Comparison of ENCODE assay signal across 24 cellular contexts in genomic region chr6:7473805-7474329, GRCh38.
DNase-seq lines count a peak whose midpoint lies in the region; ATAC-seq, FAIRE-seq and TF ChIP-seq lines count a peak whose summit lies in the region.
"Had no signal": no experiment of that assay in that cellular context is flagged by ENCODE, and none has a peak within 500 bp of the region (broad histone marks: within the 10 kb centered on the region; RNA-seq: fewer than 3 reads in every experiment).

No MANE protein-coding gene starts in this region.

- H3K4me1 Mint-ChIP-seq in endothelial cell (ENCODE audit: unreplicated experiment), result no peaks in the 10 kb centered on the region
- no peaks in the 10 kb centered on the region for H3K4me1 Mint-ChIP-seq in activated naive CD8-positive, alpha-beta T cell treated with anti-CD3 and anti-CD28 coated beads, Interleukin-2, amount 50 U/mL, for 24 hours
- H3K4me1 Mint-ChIP-seq: CD4-positive, CD25-positive, alpha-beta regulatory T cell had no signal

- H3K36me3 Mint-ChIP-seq in endothelial cell (ENCODE audit: low read depth, unreplicated experiment), result no peaks in the 10 kb centered on the region
- H3K36me3 Mint-ChIP-seq in activated naive CD8-positive, alpha-beta T cell treated with anti-CD3 and anti-CD28 coated beads, Interleukin-2, amount 50 U/mL, for 24 hours (ENCODE audit: low read depth), result no peaks in the 10 kb centered on the region
- H3K36me3 Mint-ChIP-seq: CD4-positive, CD25-positive, alpha-beta regulatory T cell had no signal

- TF ChIP-seq EP300 in HepG2 (IDR thresholded peaks at IDR 0.05; ENCODE audit: low read depth in 2 of 2, low read length in 2 of 2) (no peak), HepG2 (CRISPR knock-in tag; IDR thresholded peaks at IDR 0.05; ENCODE audit: borderline replicate concordance) (no peak)

- H3K4me3 ChIP-seq in HepG2 (replicated peaks in 1 of 3; ENCODE audit: insufficient read depth in 1 of 3, low read depth in 2 of 3, low read length in 3 of 3), result no peak overlapping the region
- no peak overlapping the region for H3K4me3 ChIP-seq in right lobe of liver
- H3K4me3 ChIP-seq: HAP-1, PC-9 had no signal

- in situ Hi-C loops in HepG2 (cut with HindIII; ENCODE audit: extremely low pct_ligation_motif_present, low pct_unique_long_range_greater_than_20kb), result no loop called here

- TF ChIP-seq CTCF in HepG2 (CRISPR knock-in tag; IDR thresholded peaks at IDR 0.05) (no peak), right lobe of liver (IDR thresholded peaks at IDR 0.05) (no peak), endothelial cell (IDR thresholded peaks at IDR 0.05; ENCODE audit: unreplicated experiment) (no peak)

- no peaks in the 10 kb centered on the region for H4K20me1 ChIP-seq in HepG2 (ENCODE audit: insufficient read depth, low read length)

- no peak overlapping the region for H2AFZ ChIP-seq in HepG2 (ENCODE audit: low read length)
- H2AFZ ChIP-seq: PC-9 had no signal

- TF ChIP-seq POLR2A in HepG2 (IDR thresholded peaks at IDR 0.05; ENCODE audit: insufficient read depth in 1 of 2, low read depth in 2 of 2, low read length in 2 of 2), result no peak
- TF ChIP-seq POLR2A in right lobe of liver (IDR thresholded peaks at IDR 0.05), result no peak

- peak overlapping the region; percentile 16 for H3K27ac Mint-ChIP-seq in endothelial cell (ENCODE audit: unreplicated experiment)
- no peak overlapping the region for H3K27ac Mint-ChIP-seq in activated naive CD8-positive, alpha-beta T cell treated with anti-CD3 and anti-CD28 coated beads, Interleukin-2, amount 50 U/mL, for 24 hours
- H3K27ac Mint-ChIP-seq: CD4-positive, CD25-positive, alpha-beta regulatory T cell had no signal

- TF ChIP-seq RAD21 in HepG2 (CRISPR knock-in tag; IDR thresholded peaks at IDR 0.05), result no peak

- DNase-seq in HepG2 (ENCODE audit: low spot score), result peak; percentile 25
- no peak for DNase-seq in right lobe of liver
- peak; percentile 34 for DNase-seq in NCI-H69 (lab: John Stamatoyannopoulos, UW)
- no peak for DNase-seq in endothelial cell (ENCODE audit: low spot score)
- no peak for DNase-seq in activated naive CD8-positive, alpha-beta T cell treated with anti-CD3 and anti-CD28 coated beads, Interleukin-2, amount 50 U/mL, for 24 hours
- DNase-seq in NCI-H82 (lab: John Stamatoyannopoulos, UW), result no peak
- DNase-seq: CD4-positive, CD25-positive, alpha-beta regulatory T cell; COR-L47; DMS 273 treated with DMSO at 0.1 percent for 48 hours; DMS79 treated with DMSO at 0.1 percent for 48 hours; IMR-90; NCI-H1048; NCI-H1417 treated with DMSO at 0.1 percent for 48 hours; NCI-H1930; NCI-H446; NCI-H526; PC-9; RPMI8226; SHP77 treated with DMSO at 0.1 percent for 48 hours; T-helper 1 cell had no signal

- H3K9me3 ChIP-seq in HepG2 (ENCODE audit: low read length), result no peaks in the 10 kb centered on the region
- no peaks in the 10 kb centered on the region for H3K9me3 ChIP-seq in right lobe of liver
- H3K9me3 ChIP-seq: HAP-1 had no signal

- H3K4me2 ChIP-seq in HepG2 (ENCODE audit: low read depth, low read length), result peak overlapping the region; percentile 33
- H3K4me2 ChIP-seq: PC-9 had no signal

- POLR2A ChIA-PET in HepG2 (lab: Yijun Ruan, JAX), result interaction anchor here (1.2 kb wide), 1 partner anchor 67 kb away, joined by 6 read pairs; the partner anchor contains the start of gene DSP

- H3K9me3 Mint-ChIP-seq in endothelial cell (ENCODE audit: unreplicated experiment), result no peaks in the 10 kb centered on the region
- H3K9me3 Mint-ChIP-seq in activated naive CD8-positive, alpha-beta T cell treated with anti-CD3 and anti-CD28 coated beads, Interleukin-2, amount 50 U/mL, for 24 hours, result no peaks in the 10 kb centered on the region

- H3K27me3 ChIP-seq in HepG2 (ENCODE audit: control insufficient read depth in 1 of 2, insufficient read depth in 2 of 2, low read length in 2 of 2), result peaks cover 0 to 3% of the 10 kb centered on the region in 2 experiments; a peak in 1 of 5 replicates
- H3K27me3 ChIP-seq in right lobe of liver, result no peaks in the 10 kb centered on the region

- H3K4me1 ChIP-seq in HepG2 (ENCODE audit: insufficient read depth, low read length) (peaks cover 17% of the 10 kb centered on the region), right lobe of liver (no peaks in the 10 kb centered on the region)
- H3K4me1 ChIP-seq: HAP-1 had no signal

- H3K79me2 ChIP-seq in HepG2 (ENCODE audit: insufficient read depth, low read length), result no peaks in the 10 kb centered on the region

- WGBS in HepG2 (ENCODE audit: low lambda C conversion rate), result 18% methylated on average over 5 of the region's 5 CpGs
- 85% methylated on average over 4 of the region's 5 CpGs for WGBS in right lobe of liver (ENCODE audit: insufficient coverage, low coverage, low lambda C conversion rate, missing lambda C conversion rate)

- H3K27ac ChIP-seq in HepG2 (ENCODE audit: extremely low read length, insufficient read depth, low read length) (no peak overlapping the region), right lobe of liver (no peak overlapping the region)
- H3K27ac ChIP-seq: PC-9 had no signal

- no TSS peak for BruUV-seq in HepG2 (replicated peaks; lab: Mats Ljungman, UMichigan)

- no peak overlapping the region for H3K9ac ChIP-seq in HepG2 (ENCODE audit: insufficient read depth, low read depth, low read length)

- H3K36me3 ChIP-seq in HepG2 (replicated peaks in 1 of 2; ENCODE audit: control insufficient read depth in 1 of 2, insufficient read depth in 2 of 2, low read length in 2 of 2), result no peaks in the 10 kb centered on the region
- no peaks in the 10 kb centered on the region for H3K36me3 ChIP-seq in right lobe of liver
- H3K36me3 ChIP-seq: HAP-1 had no signal

- H3K4me3 Mint-ChIP-seq in endothelial cell (ENCODE audit: unreplicated experiment), result no peak overlapping the region
- no peak overlapping the region for H3K4me3 Mint-ChIP-seq in activated naive CD8-positive, alpha-beta T cell treated with anti-CD3 and anti-CD28 coated beads, Interleukin-2, amount 50 U/mL, for 24 hours
- H3K4me3 Mint-ChIP-seq: CD4-positive, CD25-positive, alpha-beta regulatory T cell had no signal

- CTCF ChIA-PET in HepG2 (lab: Yijun Ruan, JAX; ENCODE audit: low intra/inter-chr PET ratio, low total read pairs), result no interaction called here

- FAIRE-seq in HepG2 (lab: Jason Lieb, UNC), result no peak
- FAIRE-seq: HTR-8/SVneo had no signal

- intact Hi-C loops in HepG2 (cut with micrococcal nuclease; ENCODE audit: unreplicated experiment) (no loop called here), right lobe of liver (cut with DNase I) (no loop called here)

- ATAC-seq in HepG2, result peak; percentile 87
- no peak for ATAC-seq in right lobe of liver
- ATAC-seq in activated naive CD8-positive, alpha-beta T cell treated with anti-CD3 and anti-CD28 coated beads, Interleukin-2, amount 50 U/mL, for 24 hours, result no peak
- ATAC-seq in HG03342 (IDR thresholded peaks at IDR 0.05; ENCODE audit: unreplicated experiment), result no peak
- ATAC-seq: SK-N-SH treated with all-trans-retinoic acid at 6 μM for 48 hours had no signal

- H3K27me3 Mint-ChIP-seq in endothelial cell (ENCODE audit: unreplicated experiment), result no peaks in the 10 kb centered on the region
- H3K27me3 Mint-ChIP-seq in activated naive CD8-positive, alpha-beta T cell treated with anti-CD3 and anti-CD28 coated beads, Interleukin-2, amount 50 U/mL, for 24 hours, result peaks cover 4% of the 10 kb centered on the region
- H3K27me3 Mint-ChIP-seq: CD4-positive, CD25-positive, alpha-beta regulatory T cell had no signal

TF ChIP-seq in HepG2, 621 proteins besides CTCF, POLR2A, EP300 and RAD21:
- TF ChIP-seq, protein P1, sequence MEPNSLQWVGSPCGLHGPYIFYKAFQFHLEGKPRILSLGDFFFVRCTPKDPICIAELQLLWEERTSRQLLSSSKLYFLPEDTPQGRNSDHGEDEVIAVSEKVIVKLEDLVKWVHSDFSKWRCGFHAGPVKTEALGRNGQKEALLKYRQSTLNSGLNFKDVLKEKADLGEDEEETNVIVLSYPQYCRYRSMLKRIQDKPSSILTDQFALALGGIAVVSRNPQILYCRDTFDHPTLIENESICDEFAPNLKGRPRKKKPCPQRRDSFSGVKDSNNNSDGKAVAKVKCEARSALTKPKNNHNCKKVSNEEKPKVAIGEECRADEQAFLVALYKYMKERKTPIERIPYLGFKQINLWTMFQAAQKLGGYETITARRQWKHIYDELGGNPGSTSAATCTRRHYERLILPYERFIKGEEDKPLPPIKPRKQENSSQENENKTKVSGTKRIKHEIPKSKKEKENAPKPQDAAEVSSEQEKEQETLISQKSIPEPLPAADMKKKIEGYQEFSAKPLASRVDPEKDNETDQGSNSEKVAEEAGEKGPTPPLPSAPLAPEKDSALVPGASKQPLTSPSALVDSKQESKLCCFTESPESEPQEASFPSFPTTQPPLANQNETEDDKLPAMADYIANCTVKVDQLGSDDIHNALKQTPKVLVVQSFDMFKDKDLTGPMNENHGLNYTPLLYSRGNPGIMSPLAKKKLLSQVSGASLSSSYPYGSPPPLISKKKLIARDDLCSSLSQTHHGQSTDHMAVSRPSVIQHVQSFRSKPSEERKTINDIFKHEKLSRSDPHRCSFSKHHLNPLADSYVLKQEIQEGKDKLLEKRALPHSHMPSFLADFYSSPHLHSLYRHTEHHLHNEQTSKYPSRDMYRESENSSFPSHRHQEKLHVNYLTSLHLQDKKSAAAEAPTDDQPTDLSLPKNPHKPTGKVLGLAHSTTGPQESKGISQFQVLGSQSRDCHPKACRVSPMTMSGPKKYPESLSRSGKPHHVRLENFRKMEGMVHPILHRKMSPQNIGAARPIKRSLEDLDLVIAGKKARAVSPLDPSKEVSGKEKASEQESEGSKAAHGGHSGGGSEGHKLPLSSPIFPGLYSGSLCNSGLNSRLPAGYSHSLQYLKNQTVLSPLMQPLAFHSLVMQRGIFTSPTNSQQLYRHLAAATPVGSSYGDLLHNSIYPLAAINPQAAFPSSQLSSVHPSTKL (CRISPR knock-in tag; IDR thresholded peaks at IDR 0.05), result 0 out of 2 replicates have a peak, but pooled peaks have one; percentile 14
- no peak for TF ChIP-seq NKX3-1 (CRISPR knock-in tag; IDR thresholded peaks at IDR 0.05)
- 0 out of 2 replicates have a peak, but pooled peaks have one; percentile 35 for TF ChIP-seq HNF4G (IDR thresholded peaks at IDR 0.05; ENCODE audit: borderline replicate concordance, low read depth, low read length)
- no peak for TF ChIP-seq HNF4G (CRISPR knock-in tag; IDR thresholded peaks at IDR 0.05; ENCODE audit: borderline replicate concordance, low read depth)
- no peak for TF ChIP-seq ZNF10 (CRISPR knock-in tag; IDR thresholded peaks at IDR 0.05; ENCODE audit: borderline replicate concordance, low read depth)
- peak; percentile 66; the same call in 1 of the 2 replicates for TF ChIP-seq ZNF605 (CRISPR knock-in tag; IDR thresholded peaks at IDR 0.05)
- no peak for TF ChIP-seq ZNF234 (CRISPR knock-in tag; conservative IDR thresholded peaks at IDR 0.05)
- TF ChIP-seq HNF4A (CRISPR knock-in tag; IDR thresholded peaks at IDR 0.05), result 0 out of 2 replicates have a peak, but pooled peaks have one; percentile 14
- 0 out of 2 replicates have a peak, but pooled peaks have one; percentile 48 for TF ChIP-seq ZMYM2 (CRISPR knock-in tag; IDR thresholded peaks at IDR 0.05)
- TF ChIP-seq SMC3 (IDR thresholded peaks at IDR 0.05; ENCODE audit: low read length), result peak; percentile 4; the same call in 1 of the 2 replicates
- no peak for TF ChIP-seq GABPB1 (CRISPR knock-in tag; IDR thresholded peaks at IDR 0.05)
- TF ChIP-seq SP5 (CRISPR knock-in tag; IDR thresholded peaks at IDR 0.05; ENCODE audit: borderline replicate concordance, low read depth), result no peak
TF ChIP-seq in HepG2: peak in this region for 6.

Comparison
In these comparisons a context has a peak if more than half of its experiments do, and no peak if none do; other contexts are left out.
1. DNase-seq: peak in HepG2 (single experiment) and NCI-H69 (single experiment); none in right lobe of liver (0 of 3), endothelial cell (single experiment), activated naive CD8-positive, alpha-beta T cell treated with anti-CD3 and anti-CD28 coated beads, Interleukin-2, amount 50 U/mL, for 24 hours (single experiment) and NCI-H82 (single experiment).